20 cellular contexts compared by ENCODE assay signal in genomic region chr12:116615141-116615861, GRCh38. TPM values are rescaled to one million over a fixed set of nuclear protein-coding genes. Genes with fewer than 3 reads are reported as not detected.
"Had no signal": no experiment of that assay in that cellular context is flagged by ENCODE, and none has a peak within 500 bp of the region (broad histone marks: within the 10 kb centered on the region; RNA-seq: fewer than 3 reads in every experiment).

No MANE protein-coding gene starts in this region.

- ATAC-seq: activated CD8-positive, alpha-beta T cell treated with anti-CD3 and anti-CD28 coated beads for 36 hours; activated T-helper 17 cell treated with anti-CD3 and anti-CD28 coated beads, Interleukin-2, amount 50 U/mL, for 72 hours; left ventricle myocardium superior; pancreas; sciatic nerve; stimulated activated effector memory CD8-positive, alpha-beta T cell treated with anti-CD3 and anti-CD28 coated beads, Interleukin-12 subunit alpha, Interleukin-12 subunit beta, amount 100 ng/mL, for 72 hours; upper lobe of right lung had no signal

- DNase-seq: activated B cell treated with CpG ODN at 0.5 μM for 24 hours; activated CD4-positive, alpha-beta T cell treated with anti-CD3 and anti-CD28 coated beads for 48 hours; activated CD8-positive, alpha-beta T cell treated with anti-CD3 and anti-CD28 coated beads for 36 hours; activated naive CD4-positive, alpha-beta T cell treated with Interleukin-2 at 50 U/mL for 16 hours; activated T-cell treated with anti-CD3 and anti-CD28 coated beads, Interleukin-2, amount 50 U/mL, for 1 hour; brain microvascular endothelial cell; head of caudate nucleus; kidney; left ventricle myocardium superior; pancreas; stimulated activated CD4-positive, alpha-beta T cell treated with anti-CD3 and anti-CD28 coated beads, Interleukin-4, amount 100 ng/mL, for 24 hours; stomach; upper lobe of right lung had no signal

- H3K4me1 Mint-ChIP-seq: activated B cell treated with CpG ODN at 0.5 μM for 24 hours; activated T-helper 17 cell treated with anti-CD3 and anti-CD28 coated beads, Interleukin-2, amount 50 U/mL, for 72 hours; stimulated activated effector memory CD8-positive, alpha-beta T cell treated with anti-CD3 and anti-CD28 coated beads, Interleukin-12 subunit alpha, Interleukin-12 subunit beta, amount 100 ng/mL, for 72 hours had no signal

- H3K4me1 ChIP-seq: pancreas, upper lobe of right lung had no signal

- H3K36me3 ChIP-seq: brain microvascular endothelial cell, pancreas, stomach, upper lobe of right lung had no signal

- H3K9me3 Mint-ChIP-seq: activated CD8-positive, alpha-beta T cell treated with anti-CD3 and anti-CD28 coated beads for 36 hours; activated T-helper 17 cell treated with anti-CD3 and anti-CD28 coated beads, Interleukin-2, amount 50 U/mL, for 72 hours; central memory CD8-positive, alpha-beta T cell; stimulated activated effector memory CD8-positive, alpha-beta T cell treated with anti-CD3 and anti-CD28 coated beads, Interleukin-12 subunit alpha, Interleukin-12 subunit beta, amount 100 ng/mL, for 72 hours; T-helper 2 cell treated with Interferon-gamma antibody and Interleukin-4, amounts not matched to agents 5 μg/mL and 100 μg/mL, for 36 hours had no signal

- H3K27ac Mint-ChIP-seq: activated B cell treated with CpG ODN at 0.5 μM for 24 hours; activated CD8-positive, alpha-beta T cell treated with anti-CD3 and anti-CD28 coated beads for 36 hours; activated T-helper 17 cell treated with anti-CD3 and anti-CD28 coated beads, Interleukin-2, amount 50 U/mL, for 72 hours; stimulated activated effector memory CD8-positive, alpha-beta T cell treated with anti-CD3 and anti-CD28 coated beads, Interleukin-12 subunit alpha, Interleukin-12 subunit beta, amount 100 ng/mL, for 72 hours; T-helper 2 cell treated with Interferon-gamma antibody and Interleukin-4, amounts not matched to agents 5 μg/mL and 100 μg/mL, for 36 hours had no signal

- H3K27me3 Mint-ChIP-seq: activated B cell treated with CpG ODN at 0.5 μM for 24 hours; activated CD8-positive, alpha-beta T cell treated with anti-CD3 and anti-CD28 coated beads for 36 hours had no signal

- H3K9me3 ChIP-seq: pancreas, stomach, upper lobe of right lung had no signal

- H3K4me3 ChIP-seq: coronary artery, pancreas, stomach, upper lobe of right lung had no signal

- H3K36me3 Mint-ChIP-seq: stimulated activated effector memory CD8-positive, alpha-beta T cell treated with anti-CD3 and anti-CD28 coated beads, Interleukin-12 subunit alpha, Interleukin-12 subunit beta, amount 100 ng/mL, for 72 hours had no signal

- H3K4me3 Mint-ChIP-seq: activated B cell treated with CpG ODN at 0.5 μM for 24 hours; activated CD8-positive, alpha-beta T cell treated with anti-CD3 and anti-CD28 coated beads for 36 hours; activated T-helper 17 cell treated with anti-CD3 and anti-CD28 coated beads, Interleukin-2, amount 50 U/mL, for 72 hours; central memory CD8-positive, alpha-beta T cell; stimulated activated effector memory CD8-positive, alpha-beta T cell treated with anti-CD3 and anti-CD28 coated beads, Interleukin-12 subunit alpha, Interleukin-12 subunit beta, amount 100 ng/mL, for 72 hours; T-helper 2 cell treated with Interferon-gamma antibody and Interleukin-4, amounts not matched to agents 5 μg/mL and 100 μg/mL, for 36 hours had no signal

- H3K27ac ChIP-seq: brain microvascular endothelial cell, coronary artery, pancreas, stomach, upper lobe of right lung had no signal

- H3K27me3 ChIP-seq: brain microvascular endothelial cell, pancreas, stomach, upper lobe of right lung had no signal

RNA-seq across cellular contexts. Expression of gene MAP1LC3B2, which starts 56.1 kb away (rescaled TPM):
- total RNA-seq: epithelial cell of proximal tubule, upper lobe of right lung had no signal
